8 cellular contexts compared by ENCODE assay signal in genomic region chr7:157250605-157251228, GRCh38.
DNase-seq lines count a peak whose midpoint lies in the region; ATAC-seq and TF ChIP-seq lines count a peak whose summit lies in the region.

No MANE protein-coding gene starts in this region.

- H2AK5ac ChIP-seq in trophoblast cell (ENCODE audit: low read length), result no peak overlapping the region

- peak; percentile 63 for ATAC-seq in HG03159 (IDR thresholded peaks at IDR 0.05; ENCODE audit: unreplicated experiment)

- H3K27ac ChIP-seq in trophoblast cell (ENCODE audit: low read depth, low read length) (no peak overlapping the region), ovary (no peak overlapping the region)

- H3K23ac ChIP-seq in trophoblast cell (ENCODE audit: low read length), result no peak overlapping the region

- no peak overlapping the region for H2BK120ac ChIP-seq in trophoblast cell (ENCODE audit: insufficient read depth, low read length, poor library complexity)

- H3K27me3 Mint-ChIP-seq in activated T-cell treated with anti-CD3 and anti-CD28 coated beads, Interleukin-2, amount 50 U/mL, for 24 hours, result no peaks in the 10 kb centered on the region

- H3K79me1 ChIP-seq in trophoblast cell (ENCODE audit: low read length), result no peaks in the 10 kb centered on the region

- H2AFZ ChIP-seq in trophoblast cell (ENCODE audit: insufficient read depth, low read length, poor library complexity), result no peak overlapping the region

- H3K27me3 ChIP-seq in trophoblast cell (ENCODE audit: insufficient read depth, low read length) (no peaks in the 10 kb centered on the region), ovary (no peaks in the 10 kb centered on the region)

- no peak overlapping the region for H4K12ac ChIP-seq in trophoblast cell (ENCODE audit: low read depth, low read length)

- no peak overlapping the region for H3K9ac ChIP-seq in trophoblast cell (ENCODE audit: low read length)

- no peak for TF ChIP-seq POLR2A in ovary (IDR thresholded peaks at IDR 0.05)

- peaks cover 22 to 36% of the 10 kb centered on the region in 2 experiments for H3K36me3 ChIP-seq in trophoblast cell (ENCODE audit: control insufficient read depth in 1 of 2, insufficient read depth in 2 of 2, low read length in 2 of 2)
- no peaks in the 10 kb centered on the region for H3K36me3 ChIP-seq in ovary

- no peak overlapping the region for H3K4me3 Mint-ChIP-seq in activated T-cell treated with anti-CD3 and anti-CD28 coated beads, Interleukin-2, amount 50 U/mL, for 24 hours

- H3K79me2 ChIP-seq in trophoblast cell (ENCODE audit: control insufficient read depth, insufficient read depth, low read length, poor library complexity), result no peaks in the 10 kb centered on the region

- H3K36me3 Mint-ChIP-seq in activated T-cell treated with anti-CD3 and anti-CD28 coated beads, Interleukin-2, amount 50 U/mL, for 24 hours (ENCODE audit: low read depth), result peaks cover 87% of the 10 kb centered on the region

- H2BK12ac ChIP-seq in trophoblast cell (ENCODE audit: low read length), result no peak overlapping the region

- no peak overlapping the region for H4K8ac ChIP-seq in trophoblast cell (ENCODE audit: low read depth, low read length)

- H3K9me3 ChIP-seq in trophoblast cell (ENCODE audit: insufficient read depth, low read depth, low read length) (no peaks in the 10 kb centered on the region), ovary (no peaks in the 10 kb centered on the region)

- H3K4me1 Mint-ChIP-seq in activated T-cell treated with anti-CD3 and anti-CD28 coated beads, Interleukin-2, amount 50 U/mL, for 24 hours (ENCODE audit: low read depth), result peaks cover 2% of the 10 kb centered on the region

- no peak overlapping the region for H3K4ac ChIP-seq in trophoblast cell (ENCODE audit: low read depth, low read length)

- WGBS in trophoblast cell (ENCODE audit: extremely low coverage, insufficient coverage, insufficient read length), result no CpG with 5 or more reads among the region's 9 CpGs
- 53 to 59% (median 56%) methylated on average over 9 of the region's 9 CpGs for WGBS in ovary, 3 donors

- no peak overlapping the region for H3K27ac Mint-ChIP-seq in activated T-cell treated with anti-CD3 and anti-CD28 coated beads, Interleukin-2, amount 50 U/mL, for 24 hours

- H4K91ac ChIP-seq in trophoblast cell (ENCODE audit: low read depth, low read length), result no peak overlapping the region

- H2BK5ac ChIP-seq in trophoblast cell (ENCODE audit: low read depth, low read length, poor library complexity), result no peak overlapping the region

- H3K18ac ChIP-seq in trophoblast cell (ENCODE audit: low read length), result no peak overlapping the region

- no peak overlapping the region for H3K4me3 ChIP-seq in fibroblast of the aortic adventitia (ENCODE audit: low read depth, low read length)
- H3K4me3 ChIP-seq in trophoblast cell (ENCODE audit: low read depth, low read length), result no peak overlapping the region
- H3K4me3 ChIP-seq in ovary, result no peak overlapping the region

- intact Hi-C loops in ovary (cut with DNase I), result no loop called here

- H3K14ac ChIP-seq in trophoblast cell (ENCODE audit: low read length), result no peak overlapping the region

- no peak for TF ChIP-seq EP300 in ovary (IDR thresholded peaks at IDR 0.05)

- no peak overlapping the region for H3K4me2 ChIP-seq in trophoblast cell (ENCODE audit: low read length)

- TF ChIP-seq CTCF in GM12873 (IDR thresholded peaks at IDR 0.05; ENCODE audit: insufficient read depth, low read depth, low read length, missing control alignments), result peak; percentile 84
- TF ChIP-seq CTCF in fibroblast of the aortic adventitia (IDR thresholded peaks at IDR 0.05; ENCODE audit: insufficient read depth, low read length), result peak; percentile 84
- TF ChIP-seq CTCF in ovary (IDR thresholded peaks at IDR 0.05), result no peak

- H3K9me3 Mint-ChIP-seq in activated T-cell treated with anti-CD3 and anti-CD28 coated beads, Interleukin-2, amount 50 U/mL, for 24 hours, result no peaks in the 10 kb centered on the region

- DNase-seq in A172 (ENCODE audit: low spot score) (peak; percentile 46), NCI-H82 (lab: John Stamatoyannopoulos, UW) (peak; percentile 72), fibroblast of the aortic adventitia (ENCODE audit: low read depth) (peak; percentile 63), trophoblast cell (peak; percentile 57 to 83), ovary (no peak)
- DNase-seq in activated T-cell treated with anti-CD3 and anti-CD28 coated beads, Interleukin-2, amount 50 U/mL, for 24 hours, result peak; percentile 46

- H3K4me1 ChIP-seq in trophoblast cell (ENCODE audit: control insufficient read depth in 1 of 2, insufficient read depth in 2 of 2, low read length in 2 of 2) (no peaks in the 10 kb centered on the region), ovary (ENCODE audit: insufficient read depth) (no peaks in the 10 kb centered on the region)

Comparison
In these comparisons a context has a peak if more than half of its experiments do, and no peak if none do; other contexts are left out.
1. DNase-seq: peak in A172 (single experiment), NCI-H82 (single experiment), activated T-cell treated with anti-CD3 and anti-CD28 coated beads, Interleukin-2, amount 50 U/mL, for 24 hours (single experiment), fibroblast of the aortic adventitia (single experiment) and trophoblast cell (2 of 2); none in ovary (0 of 5).
2. CTCF ChIP-seq: peak in GM12873 (single experiment) and fibroblast of the aortic adventitia (single experiment); none in ovary (0 of 3).